ENCODE assay signal across 1 cellular context in the genomic region with DNA sequence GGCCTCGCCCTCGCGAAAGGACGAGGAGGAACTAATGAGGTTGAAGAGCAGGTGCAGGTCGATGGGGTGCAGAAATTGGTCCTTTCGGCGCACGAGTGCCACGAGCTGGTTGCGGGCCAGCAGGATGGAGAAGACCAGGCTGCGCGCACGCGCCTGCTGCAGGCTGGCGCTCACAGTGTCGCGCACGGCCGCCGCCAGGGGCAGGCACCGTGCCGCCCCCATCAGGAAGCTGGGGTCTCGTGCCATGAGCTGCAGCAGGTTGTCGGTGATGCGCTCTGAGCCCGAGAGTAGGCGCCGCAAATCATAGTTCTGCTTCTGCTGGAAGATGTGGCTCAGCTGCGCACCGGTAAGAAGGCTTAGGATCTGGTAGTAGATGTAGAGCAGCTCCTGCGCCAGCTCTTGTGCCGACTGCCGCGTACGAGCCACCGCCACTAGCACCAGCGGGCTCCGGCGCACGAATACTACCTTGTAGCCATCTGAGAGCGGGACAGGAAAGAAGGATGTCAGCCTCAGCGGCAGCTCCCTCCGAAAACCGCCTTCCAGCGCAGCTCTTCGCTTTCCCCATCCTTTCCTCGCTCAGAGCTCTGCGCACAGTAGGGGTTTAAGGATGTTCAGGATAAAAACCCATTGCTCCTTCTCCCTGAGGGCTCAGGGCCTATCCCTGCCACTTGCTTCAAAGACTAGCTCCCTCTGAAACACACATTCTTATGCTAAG.
TF ChIP-seq lines count a peak whose summit lies in the region.

No MANE protein-coding gene starts in this region.

TF ChIP-seq in SK-N-SH treated with all-trans-retinoic acid at 6 μM for 48 hours, 23 proteins besides CTCF, POLR2A, EP300 and RAD21 (continued from another document):
- TF ChIP-seq, protein P1, sequence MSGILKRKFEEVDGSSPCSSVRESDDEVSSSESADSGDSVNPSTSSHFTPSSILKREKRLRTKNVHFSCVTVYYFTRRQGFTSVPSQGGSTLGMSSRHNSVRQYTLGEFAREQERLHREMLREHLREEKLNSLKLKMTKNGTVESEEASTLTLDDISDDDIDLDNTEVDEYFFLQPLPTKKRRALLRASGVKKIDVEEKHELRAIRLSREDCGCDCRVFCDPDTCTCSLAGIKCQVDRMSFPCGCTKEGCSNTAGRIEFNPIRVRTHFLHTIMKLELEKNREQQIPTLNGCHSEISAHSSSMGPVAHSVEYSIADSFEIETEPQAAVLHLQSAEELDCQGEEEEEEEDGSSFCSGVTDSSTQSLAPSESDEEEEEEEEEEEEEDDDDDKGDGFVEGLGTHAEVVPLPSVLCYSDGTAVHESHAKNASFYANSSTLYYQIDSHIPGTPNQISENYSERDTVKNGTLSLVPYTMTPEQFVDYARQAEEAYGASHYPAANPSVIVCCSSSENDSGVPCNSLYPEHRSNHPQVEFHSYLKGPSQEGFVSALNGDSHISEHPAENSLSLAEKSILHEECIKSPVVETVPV (CRISPR knock-in tag; IDR thresholded peaks at IDR 0.05), result no peak
- TF ChIP-seq, protein P2, sequence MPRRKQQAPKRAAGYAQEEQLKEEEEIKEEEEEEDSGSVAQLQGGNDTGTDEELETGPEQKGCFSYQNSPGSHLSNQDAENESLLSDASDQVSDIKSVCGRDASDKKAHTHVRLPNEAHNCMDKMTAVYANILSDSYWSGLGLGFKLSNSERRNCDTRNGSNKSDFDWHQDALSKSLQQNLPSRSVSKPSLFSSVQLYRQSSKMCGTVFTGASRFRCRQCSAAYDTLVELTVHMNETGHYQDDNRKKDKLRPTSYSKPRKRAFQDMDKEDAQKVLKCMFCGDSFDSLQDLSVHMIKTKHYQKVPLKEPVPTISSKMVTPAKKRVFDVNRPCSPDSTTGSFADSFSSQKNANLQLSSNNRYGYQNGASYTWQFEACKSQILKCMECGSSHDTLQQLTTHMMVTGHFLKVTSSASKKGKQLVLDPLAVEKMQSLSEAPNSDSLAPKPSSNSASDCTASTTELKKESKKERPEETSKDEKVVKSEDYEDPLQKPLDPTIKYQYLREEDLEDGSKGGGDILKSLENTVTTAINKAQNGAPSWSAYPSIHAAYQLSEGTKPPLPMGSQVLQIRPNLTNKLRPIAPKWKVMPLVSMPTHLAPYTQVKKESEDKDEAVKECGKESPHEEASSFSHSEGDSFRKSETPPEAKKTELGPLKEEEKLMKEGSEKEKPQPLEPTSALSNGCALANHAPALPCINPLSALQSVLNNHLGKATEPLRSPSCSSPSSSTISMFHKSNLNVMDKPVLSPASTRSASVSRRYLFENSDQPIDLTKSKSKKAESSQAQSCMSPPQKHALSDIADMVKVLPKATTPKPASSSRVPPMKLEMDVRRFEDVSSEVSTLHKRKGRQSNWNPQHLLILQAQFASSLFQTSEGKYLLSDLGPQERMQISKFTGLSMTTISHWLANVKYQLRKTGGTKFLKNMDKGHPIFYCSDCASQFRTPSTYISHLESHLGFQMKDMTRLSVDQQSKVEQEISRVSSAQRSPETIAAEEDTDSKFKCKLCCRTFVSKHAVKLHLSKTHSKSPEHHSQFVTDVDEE (CRISPR knock-in tag; IDR thresholded peaks at IDR 0.05), result no peak
- TF ChIP-seq ZFP3 (CRISPR knock-in tag; IDR thresholded peaks at IDR 0.05) (no peak), ZNF565 (CRISPR knock-in tag; conservative IDR thresholded peaks at IDR 0.05; ENCODE audit: low read depth) (no peak), ZC3H10 (CRISPR knock-in tag; IDR thresholded peaks at IDR 0.05) (no peak), OSR1 (CRISPR knock-in tag; IDR thresholded peaks at IDR 0.05) (no peak), SNAI2 (CRISPR knock-in tag; IDR thresholded peaks at IDR 0.05) (no peak), ZNF70 (CRISPR knock-in tag; IDR thresholded peaks at IDR 0.05) (no peak)
- TF ChIP-seq, protein P3, sequence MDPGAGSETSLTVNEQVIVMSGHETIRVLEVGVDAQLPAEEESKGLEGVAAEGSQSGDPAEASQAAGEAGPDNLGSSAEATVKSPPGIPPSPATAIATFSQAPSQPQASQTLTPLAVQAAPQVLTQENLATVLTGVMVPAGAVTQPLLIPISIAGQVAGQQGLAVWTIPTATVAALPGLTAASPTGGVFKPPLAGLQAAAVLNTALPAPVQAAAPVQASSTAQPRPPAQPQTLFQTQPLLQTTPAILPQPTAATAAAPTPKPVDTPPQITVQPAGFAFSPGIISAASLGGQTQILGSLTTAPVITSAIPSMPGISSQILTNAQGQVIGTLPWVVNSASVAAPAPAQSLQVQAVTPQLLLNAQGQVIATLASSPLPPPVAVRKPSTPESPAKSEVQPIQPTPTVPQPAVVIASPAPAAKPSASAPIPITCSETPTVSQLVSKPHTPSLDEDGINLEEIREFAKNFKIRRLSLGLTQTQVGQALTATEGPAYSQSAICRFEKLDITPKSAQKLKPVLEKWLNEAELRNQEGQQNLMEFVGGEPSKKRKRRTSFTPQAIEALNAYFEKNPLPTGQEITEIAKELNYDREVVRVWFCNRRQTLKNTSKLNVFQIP (CRISPR knock-in tag; IDR thresholded peaks at IDR 0.05; ENCODE audit: borderline replicate concordance, low read depth), result no peak
- TF ChIP-seq, protein P4, sequence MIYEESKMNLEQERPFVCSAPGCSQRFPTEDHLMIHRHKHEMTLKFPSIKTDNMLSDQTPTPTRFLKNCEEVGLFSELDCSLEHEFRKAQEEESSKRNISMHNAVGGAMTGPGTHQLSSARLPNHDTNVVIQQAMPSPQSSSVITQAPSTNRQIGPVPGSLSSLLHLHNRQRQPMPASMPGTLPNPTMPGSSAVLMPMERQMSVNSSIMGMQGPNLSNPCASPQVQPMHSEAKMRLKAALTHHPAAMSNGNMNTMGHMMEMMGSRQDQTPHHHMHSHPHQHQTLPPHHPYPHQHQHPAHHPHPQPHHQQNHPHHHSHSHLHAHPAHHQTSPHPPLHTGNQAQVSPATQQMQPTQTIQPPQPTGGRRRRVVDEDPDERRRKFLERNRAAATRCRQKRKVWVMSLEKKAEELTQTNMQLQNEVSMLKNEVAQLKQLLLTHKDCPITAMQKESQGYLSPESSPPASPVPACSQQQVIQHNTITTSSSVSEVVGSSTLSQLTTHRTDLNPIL (CRISPR knock-in tag; IDR thresholded peaks at IDR 0.05; ENCODE audit: low read depth), result no peak
